ENCODE assay signal across 1 cellular context in genomic region chr6:138682722-138683521, GRCh38.
A peak's percentile ranks its signal among the peaks of the same experiment; 100 is the strongest.
TF ChIP-seq lines count a peak whose summit lies in the region.

No MANE protein-coding gene starts in this region.

TF ChIP-seq in K562, 482 proteins besides CTCF, POLR2A, EP300 and RAD21 (continued from another document and continues in another):
- TF ChIP-seq CREB3 (tag; conservative IDR thresholded peaks at IDR 0.05; ENCODE audit: low read depth) (no peak), ZBTB40 (IDR thresholded peaks at IDR 0.05) (no peak), ZBTB40 (CRISPR knock-in tag; IDR thresholded peaks at IDR 0.05) (no peak), ZNF133 (CRISPR knock-in tag; IDR thresholded peaks at IDR 0.05) (no peak), CBX5 (IDR thresholded peaks at IDR 0.05; ENCODE audit: borderline replicate concordance, low read depth) (no peak), FOXJ3 (CRISPR knock-in tag; IDR thresholded peaks at IDR 0.05) (no peak), RBM22 (IDR thresholded peaks at IDR 0.05; ENCODE audit: low read depth, low read length, poor library complexity, severe bottlenecking) (no peak), CBX1 (IDR thresholded peaks at IDR 0.05; ENCODE audit: low read depth) (no peak), GATAD2A (IDR thresholded peaks at IDR 0.05) (no peak), MEF2D (tag; conservative IDR thresholded peaks at IDR 0.05; ENCODE audit: low read depth) (no peak), ZNF12 (CRISPR knock-in tag; IDR thresholded peaks at IDR 0.05) (no peak), KLF16 (IDR thresholded peaks at IDR 0.05) (no peak), NONO (IDR thresholded peaks at IDR 0.05; ENCODE audit: low read depth in 2 of 2, low read length in 1 of 2) (no peak), ZNF347 (CRISPR knock-in tag; IDR thresholded peaks at IDR 0.05; ENCODE audit: low read depth) (no peak), ZNF444 (CRISPR knock-in tag; IDR thresholded peaks at IDR 0.05) (no peak), ZNF134 (CRISPR knock-in tag; conservative IDR thresholded peaks at IDR 0.05) (no peak), HDGF (IDR thresholded peaks at IDR 0.05) (no peak), KDM4B (IDR thresholded peaks at IDR 0.05; ENCODE audit: borderline replicate concordance in 2 of 2, low read depth in 1 of 2) (no peak), TBP (optimal IDR thresholded peaks at IDR 0.05; ENCODE audit: low read depth, low read length) (no peak), TCF7 (IDR thresholded peaks at IDR 0.05; ENCODE audit: borderline replicate concordance) (no peak), ZBTB11 (CRISPR knock-in tag; IDR thresholded peaks at IDR 0.05) (peak in 1 of 3 experiments; percentile 63; a peak in 2 of 6 replicates), ELK1 (CRISPR knock-in tag; IDR thresholded peaks at IDR 0.05) (no peak), GATAD2B (IDR thresholded peaks at IDR 0.05; ENCODE audit: borderline replicate concordance) (no peak), RREB1 (CRISPR knock-in tag; IDR thresholded peaks at IDR 0.05) (no peak), MEF2A (IDR thresholded peaks at IDR 0.05; ENCODE audit: control insufficient read depth, low read depth, low read length) (no peak), ZBTB33 (CRISPR knock-in tag; IDR thresholded peaks at IDR 0.05) (no peak), ATF3 (IDR thresholded peaks at IDR 0.05) (peak; percentile 47; the same call in 1 of the 2 replicates), ATF3 (CRISPR knock-in tag; conservative IDR thresholded peaks at IDR 0.05) (no peak), BRD4 (IDR thresholded peaks at IDR 0.05) (no peak), GABPA (tag; conservative IDR thresholded peaks at IDR 0.05; ENCODE audit: low read depth) (peak; percentile 57), MED1 (CRISPR knock-in tag; IDR thresholded peaks at IDR 0.05; ENCODE audit: borderline replicate concordance) (no peak), BHLHE40 (IDR thresholded peaks at IDR 0.05; ENCODE audit: low read length) (peak; percentile 52), MCM3 (IDR thresholded peaks at IDR 0.05) (no peak), JUND (IDR thresholded peaks at IDR 0.05; ENCODE audit: borderline replicate concordance, low read depth, low read length) (0 out of 2 replicates have a peak, but pooled peaks have one; percentile 25), JUND (tag; IDR thresholded peaks at IDR 0.05; ENCODE audit: borderline replicate concordance, low read depth, low read length) (no peak)
